8 cellular contexts compared by ENCODE assay signal in the genomic region with DNA sequence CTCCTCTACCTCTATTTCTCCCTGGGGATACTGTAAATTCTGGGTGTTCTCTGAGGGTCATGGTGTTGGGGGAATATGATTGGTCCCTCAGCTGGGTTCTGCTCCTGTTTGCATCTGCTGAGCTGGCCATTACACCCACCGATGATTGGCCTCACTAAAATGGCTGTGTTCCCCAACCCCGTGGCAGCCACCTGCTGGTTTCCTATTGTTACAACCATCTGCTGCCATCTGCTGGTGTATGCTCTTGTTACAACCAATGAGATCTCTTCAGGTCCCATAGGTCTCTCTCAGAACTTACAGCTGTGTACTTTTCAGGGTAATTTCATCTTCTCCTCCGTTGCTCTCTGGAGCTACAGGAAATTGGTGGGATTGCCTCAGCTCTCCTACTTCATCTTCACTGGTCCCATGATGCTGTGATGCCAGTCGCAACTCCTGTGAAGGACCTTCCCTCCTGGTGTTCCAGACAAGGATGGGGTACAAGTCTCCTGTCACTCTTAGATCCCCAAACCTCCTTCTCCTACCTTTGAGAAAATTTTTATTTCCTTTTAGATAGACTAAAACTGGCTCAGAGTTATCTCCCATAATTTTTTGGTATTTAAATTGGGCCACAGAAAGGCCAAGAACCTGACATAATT.
DNase-seq lines count a peak whose midpoint lies in the region; ATAC-seq, FAIRE-seq and TF ChIP-seq lines count a peak whose summit lies in the region.

No MANE protein-coding gene starts in this region.

- no peaks in the 10 kb centered on the region for H3K9me3 ChIP-seq in A549
- no peaks in the 10 kb centered on the region for H3K9me3 ChIP-seq in small intestine (ENCODE audit: control insufficient read depth, low read depth)

- H3K27ac ChIP-seq in A549 (no peak overlapping the region), small intestine (ENCODE audit: low read depth in 1 of 2, low read length in 1 of 2) (no peak overlapping the region)

- H3K36me3 ChIP-seq in small intestine (ENCODE audit: control insufficient read depth in 2 of 2, insufficient read depth in 2 of 2, low read length in 2 of 2), result no peaks in the 10 kb centered on the region

- FAIRE-seq in A549 (lab: Jason Lieb, UNC) (peak; percentile 78), small intestine (lab: Jason Lieb, UNC) (no peak)

- TF ChIP-seq RAD21 in A549 (conservative IDR thresholded peaks at IDR 0.05 in 1 of 2, IDR thresholded peaks at IDR 0.05 in 1 of 2), result peak; percentile 76 to 77

- in situ Hi-C loops in astrocyte of the cerebellum (cut with HindIII; ENCODE audit: low sequenced_read_pairs), result no loop called here

- H3K27me3 ChIP-seq in small intestine (ENCODE audit: control insufficient read depth in 2 of 2, insufficient read depth in 2 of 2, low read length in 2 of 2), result no peaks in the 10 kb centered on the region

- no peak overlapping the region for H3K4me3 ChIP-seq in A549
- no peak overlapping the region for H3K4me3 ChIP-seq in astrocyte of the cerebellum (ENCODE audit: low read depth, low read length)
- H3K4me3 ChIP-seq in small intestine (ENCODE audit: low read depth in 1 of 2, low read length in 2 of 2), result no peak overlapping the region

- H3K4me1 ChIP-seq in A549 (no peaks in the 10 kb centered on the region), small intestine (ENCODE audit: control insufficient read depth in 2 of 2, insufficient read depth in 1 of 2, low read depth in 1 of 2, low read length in 1 of 2) (no peaks in the 10 kb centered on the region)

- CTCF ChIA-PET in A549 (lab: Yijun Ruan, JAX), result interaction anchor here (0.6 to 3.5 kb wide), 27 partner anchors 11 to 924 kb away, joined by 3 to 12 read pairs (median 4); no protein-coding TSS in a partner anchor

- no peak for TF ChIP-seq EP300 in A549 (IDR thresholded peaks at IDR 0.05)

- peak; percentile 50 to 84 for DNase-seq in A549 (ENCODE audit: low read depth in 1 of 2, low spot score in 1 of 2)
- DNase-seq in NCI-H2081 (lab: John Stamatoyannopoulos, UW), result peak; percentile 93 to 94
- peak; percentile 26 for DNase-seq in T1000 (lab: John Stamatoyannopoulos, UW)
- DNase-seq in astrocyte of the cerebellum (ENCODE audit: low read depth), result peak; percentile 86
- DNase-seq in hypothalamus (lab: John Stamatoyannopoulos, UW), result peak in 47 of 51 donors; percentile 1 to 75 (median 35)
- DNase-seq in small intestine, result peak; percentile 83

- peak overlapping the region; percentile 45; the same call in 2 of the 3 replicates for H3K4me2 ChIP-seq in A549

- TF ChIP-seq CTCF in A549 (IDR thresholded peaks at IDR 0.05) (peak; percentile 79), astrocyte of the cerebellum (IDR thresholded peaks at IDR 0.05; ENCODE audit: low read depth, low read length, missing control alignments) (peak; percentile 86)

- ATAC-seq in A549, result peak; percentile 97 to 100
- ATAC-seq in GM18520 (IDR thresholded peaks at IDR 0.05; ENCODE audit: unreplicated experiment), result peak; percentile 100
- ATAC-seq in HG03039 (IDR thresholded peaks at IDR 0.05; ENCODE audit: unreplicated experiment), result peak; percentile 100

- no peak for TF ChIP-seq POLR2A in A549 (IDR thresholded peaks at IDR 0.05; ENCODE audit: low read length)

- POLR2A ChIA-PET in A549 (lab: Yijun Ruan, JAX), result interaction anchor here (0.6 kb wide), 1 partner anchor 482 kb away, joined by 4 read pairs; a partner anchor contains a TSS

- WGBS in A549 (ENCODE audit: missing lambda C conversion rate), result 15% methylated on average over 4 of the region's 4 CpGs
- 25 to 30% (median 26%) methylated on average over 4 of the region's 4 CpGs for WGBS in small intestine, 3 donors

TF ChIP-seq in A549, 52 proteins besides CTCF, POLR2A, EP300 and RAD21:
- TF ChIP-seq SMC3 (IDR thresholded peaks at IDR 0.05) (peak; percentile 75), MAFK (IDR thresholded peaks at IDR 0.05; ENCODE audit: partially characterized antibody) (peak; percentile 53), GATA3 (IDR thresholded peaks at IDR 0.05; ENCODE audit: borderline replicate concordance) (no peak)
- TF ChIP-seq, protein P1, sequence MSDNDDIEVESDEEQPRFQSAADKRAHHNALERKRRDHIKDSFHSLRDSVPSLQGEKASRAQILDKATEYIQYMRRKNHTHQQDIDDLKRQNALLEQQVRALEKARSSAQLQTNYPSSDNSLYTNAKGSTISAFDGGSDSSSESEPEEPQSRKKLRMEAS (IDR thresholded peaks at IDR 0.05), result 0 out of 2 replicates have a peak, but pooled peaks have one; percentile 17

Comparison
In these comparisons a context has a peak if more than half of its experiments do, and no peak if none do; other contexts are left out.
1. DNase-seq: peak in every context shown above with its lines; median percentile 94 in NCI-H2081; 86 in astrocyte of the cerebellum; 83 in small intestine; 67 in A549; 35 in hypothalamus; 26 in T1000.